In the genomic region with DNA sequence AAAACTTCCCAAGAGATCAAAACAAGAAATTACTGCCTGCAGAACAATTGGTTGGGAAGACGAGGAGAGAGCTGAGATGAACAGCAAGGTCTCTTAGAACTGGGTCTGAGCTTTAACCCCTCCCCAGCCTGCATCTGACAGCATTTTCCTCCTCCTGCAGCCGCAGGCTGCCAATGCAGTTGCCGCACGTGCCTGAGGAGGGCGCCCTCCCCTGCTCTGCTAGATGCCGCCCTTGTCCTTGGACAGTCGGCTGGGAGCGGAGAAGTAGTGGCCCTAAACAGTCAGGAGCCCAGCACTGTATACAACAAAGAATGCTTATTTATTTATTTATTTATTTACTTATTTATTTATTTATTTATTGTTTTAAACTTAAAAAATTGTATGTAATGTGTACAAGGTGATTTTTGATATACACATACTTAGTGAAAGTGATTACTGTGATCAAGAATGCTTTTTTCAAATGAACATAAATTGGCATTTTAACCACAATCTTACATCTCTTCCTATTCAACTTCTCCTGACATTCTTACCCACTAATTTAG, we compare ENCODE assay signal across 14 cellular contexts.
A peak's percentile ranks its signal among the peaks of the same experiment; 100 is the strongest.
DNase-seq lines count a peak whose midpoint lies in the region; ATAC-seq and TF ChIP-seq lines count a peak whose summit lies in the region.
"Had no signal": no experiment of that assay in that cellular context is flagged by ENCODE, and none has a peak within 500 bp of the region (broad histone marks: within the 10 kb centered on the region; RNA-seq: fewer than 3 reads in every experiment).

No MANE protein-coding gene starts in this region.

- ATAC-seq in HG03354 (IDR thresholded peaks at IDR 0.05; ENCODE audit: poor library complexity, severe bottlenecking, unreplicated experiment) (no peak), GM18867 (IDR thresholded peaks at IDR 0.05; ENCODE audit: unreplicated experiment) (no peak)

- no peak overlapping the region for H3K4me3 Mint-ChIP-seq in endodermal cell
- H3K4me3 Mint-ChIP-seq: activated CD4-positive, alpha-beta T cell treated with anti-CD3 and anti-CD28 coated beads, Interleukin-2, amount 10 ng/mL, durations not matched to agents 7 days and 5 days had no signal

- DNase-seq in NCI-H748 (lab: John Stamatoyannopoulos, UW; ENCODE audit: unreplicated experiment) (peak; percentile 4), NCI-H748 treated with DMSO at 0.1 percent for 48 hours (lab: John Stamatoyannopoulos, UW) (no peak), NB4 (ENCODE audit: low read depth) (peak; percentile 12), endodermal cell (peak; percentile 96), retina (peak; percentile 7), epidermal melanocyte (ENCODE audit: insufficient read length, low spot score) (no peak)
- DNase-seq: activated CD4-positive, alpha-beta T cell treated with anti-CD3 and anti-CD28 coated beads, Interleukin-2, amount 10 ng/mL, durations not matched to agents 7 days and 5 days; activated effector memory CD4-positive, alpha-beta T cell treated with Interleukin-2 at 50 U/mL for 16 hours; MM.1S; NCI-H2227 treated with DMSO at 0.1 percent for 48 hours; stimulated activated CD4-positive, alpha-beta T cell treated with anti-CD3 and anti-CD28 coated beads, Interleukin-2, amount 100 ng/mL, for 48 hours had no signal

- no peak overlapping the region for H3K9ac ChIP-seq in endodermal cell (ENCODE audit: extremely low read depth, low read length, poor library complexity, severe bottlenecking)

- WGBS in endodermal cell (ENCODE audit: insufficient coverage in 1 of 2, insufficient read length in 1 of 2), 2 experiments, result 30 to 58% methylated on average over 4 to 8 of the region's 8 CpGs

- H3K27me3 ChIP-seq in endodermal cell (ENCODE audit: control insufficient read depth, insufficient read depth, low read length, poor library complexity, severe bottlenecking), result no peaks in the 10 kb centered on the region

- no peak for TF ChIP-seq POLR2A in NB4 (IDR thresholded peaks at IDR 0.05; ENCODE audit: extremely low read depth, insufficient read length)

- H3K27ac Mint-ChIP-seq in endodermal cell, result no peak overlapping the region
- H3K27ac Mint-ChIP-seq: activated CD4-positive, alpha-beta T cell treated with anti-CD3 and anti-CD28 coated beads, Interleukin-2, amount 10 ng/mL, durations not matched to agents 7 days and 5 days had no signal

- no peaks in the 10 kb centered on the region for H3K36me3 ChIP-seq in endodermal cell (ENCODE audit: control insufficient read depth, insufficient read depth, low read length)

- H3K4me1 Mint-ChIP-seq in endodermal cell, result peaks cover 6% of the 10 kb centered on the region
- H3K4me1 Mint-ChIP-seq: activated CD4-positive, alpha-beta T cell treated with anti-CD3 and anti-CD28 coated beads, Interleukin-2, amount 10 ng/mL, durations not matched to agents 7 days and 5 days had no signal

- peak overlapping the region; percentile 30 for H3K27ac ChIP-seq in endodermal cell (ENCODE audit: low read depth, low read length)
- H3K27ac ChIP-seq: SK-N-MC had no signal

- no peaks in the 10 kb centered on the region for H3K36me3 Mint-ChIP-seq in endodermal cell (ENCODE audit: low read depth)

- H3K27me3 Mint-ChIP-seq in endodermal cell (ENCODE audit: insufficient read depth), result no peaks in the 10 kb centered on the region
- H3K27me3 Mint-ChIP-seq: activated CD4-positive, alpha-beta T cell treated with anti-CD3 and anti-CD28 coated beads, Interleukin-2, amount 10 ng/mL, durations not matched to agents 7 days and 5 days had no signal

- H3K4me1 ChIP-seq in endodermal cell (ENCODE audit: control insufficient read depth, insufficient read depth, low read length), result no peaks in the 10 kb centered on the region

- no peaks in the 10 kb centered on the region for H3K9me3 Mint-ChIP-seq in endodermal cell
- H3K9me3 Mint-ChIP-seq: activated CD4-positive, alpha-beta T cell treated with anti-CD3 and anti-CD28 coated beads, Interleukin-2, amount 10 ng/mL, durations not matched to agents 7 days and 5 days had no signal

- no peaks in the 10 kb centered on the region for H3K9me3 ChIP-seq in endodermal cell (ENCODE audit: control insufficient read depth, low read length)

- H3K4me3 ChIP-seq in NB4 (ENCODE audit: low read depth, low read length), result no peak overlapping the region
- H3K4me3 ChIP-seq in endodermal cell (ENCODE audit: low read length), result no peak overlapping the region
- H3K4me3 ChIP-seq: SK-N-MC had no signal

- TF ChIP-seq CTCF in NB4 (IDR thresholded peaks at IDR 0.05; ENCODE audit: low read depth, low read length), result peak; percentile 36
- peak; percentile 96 for TF ChIP-seq CTCF in endodermal cell (conservative IDR thresholded peaks at IDR 0.05)

Comparison
In these comparisons a context has a peak if more than half of its experiments do, and no peak if none do; other contexts are left out.
1. DNase-seq: peak in NCI-H748 (single experiment), NB4 (single experiment), endodermal cell (single experiment) and retina (single experiment); none in NCI-H748 treated with DMSO at 0.1 percent for 48 hours (single experiment) and epidermal melanocyte (single experiment).